8 cellular contexts compared by ENCODE assay signal in genomic region chr1:2194319-2194897, GRCh38. TPM values are rescaled to one million over a fixed set of nuclear protein-coding genes. Genes with fewer than 3 reads are reported as not detected.
DNase-seq lines count a peak whose midpoint lies in the region; ATAC-seq and TF ChIP-seq lines count a peak whose summit lies in the region.

FAAP20 (minus strand) TSS chr1:2194772; CDS start chr1:2194749, 23 bp downstream.

- no peaks in the 10 kb centered on the region for H3K9me3 ChIP-seq in HUES6 (ENCODE audit: control insufficient read depth, insufficient read depth, low read depth, low read length)

- H3K9me3 Mint-ChIP-seq in chondrocyte (ENCODE audit: low read depth) = no peaks in the 10 kb centered on the region

- H3K4me1 Mint-ChIP-seq in chondrocyte (ENCODE audit: low read depth) = peaks cover 36% of the 10 kb centered on the region

- H3K36me3 Mint-ChIP-seq in chondrocyte (ENCODE audit: low read depth) = no peaks in the 10 kb centered on the region

- H3K4me3 ChIP-seq in HUES6 (ENCODE audit: low read depth, low read length) = peak within 1 kb of the TSS; percentile 50

- ATAC-seq in GM21515 (IDR thresholded peaks at IDR 0.05; ENCODE audit: unreplicated experiment) = peak; percentile 49

- H3K27ac Mint-ChIP-seq in chondrocyte (ENCODE audit: unreplicated experiment) = peak within 1 kb of the TSS; percentile 88

- H3K27me3 Mint-ChIP-seq in chondrocyte (ENCODE audit: low read depth) = no peaks in the 10 kb centered on the region

- H3K27ac ChIP-seq in HUES6 (ENCODE audit: low read depth, low read length) = peak within 1 kb of the TSS; percentile 50; the same call in 1 of the 2 replicates

- peaks cover 25% of the 10 kb centered on the region for H3K4me1 ChIP-seq in HUES6 (ENCODE audit: control insufficient read depth, insufficient read depth, low read length)

- H3K27me3 ChIP-seq in HUES6 (ENCODE audit: control insufficient read depth, insufficient read depth, low read length) = no peaks in the 10 kb centered on the region

- no peak for TF ChIP-seq CTCF in chondrocyte (IDR thresholded peaks at IDR 0.05)

- H3K4me3 Mint-ChIP-seq in chondrocyte (ENCODE audit: unreplicated experiment) = peak within 1 kb of the TSS; percentile 78

- peak within 1 kb of the TSS; percentile 53 for H3K9ac ChIP-seq in HUES6 (ENCODE audit: low read length)

- peaks cover 11% of the 10 kb centered on the region; the same call in 1 of the 2 replicates for H3K36me3 ChIP-seq in HUES6 (ENCODE audit: control insufficient read depth, insufficient read depth, low read length)

- DNase-seq in GF-D8 (lab: John Stamatoyannopoulos, UW) (peak; percentile 4), T-helper 22 cell (ENCODE audit: low read depth) (peak; percentile 56), chondrocyte (ENCODE audit: low spot score) (no peak), kidney tubule cell (ENCODE audit: low spot score) (peak; percentile 80), superior temporal gyrus (ENCODE audit: extremely low spot score) (no peak)
- peak; percentile 60 for DNase-seq in stimulated activated CD4-positive, alpha-beta T cell treated with anti-CD3 and anti-CD28 coated beads, Interleukin-2, amount 100 ng/mL, for 4 hours (ENCODE audit: low read depth)

RNA-seq across cellular contexts. Expression of gene FAAP20, which starts in this region (rescaled TPM):
- total RNA-seq in chondrocyte = 48.4 to 76.1 TPM (median 69.2 TPM) in 3 replicates

Comparison
In these comparisons a context has a peak if more than half of its experiments do, and no peak if none do; other contexts are left out.
1. DNase-seq: peak in GF-D8 (single experiment), T-helper 22 cell (single experiment), kidney tubule cell (single experiment) and stimulated activated CD4-positive, alpha-beta T cell treated with anti-CD3 and anti-CD28 coated beads, Interleukin-2, amount 100 ng/mL, for 4 hours (single experiment); none in chondrocyte (single experiment) and superior temporal gyrus (single experiment).